Comparison of ENCODE assay signal across 8 cellular contexts in the genomic region with DNA sequence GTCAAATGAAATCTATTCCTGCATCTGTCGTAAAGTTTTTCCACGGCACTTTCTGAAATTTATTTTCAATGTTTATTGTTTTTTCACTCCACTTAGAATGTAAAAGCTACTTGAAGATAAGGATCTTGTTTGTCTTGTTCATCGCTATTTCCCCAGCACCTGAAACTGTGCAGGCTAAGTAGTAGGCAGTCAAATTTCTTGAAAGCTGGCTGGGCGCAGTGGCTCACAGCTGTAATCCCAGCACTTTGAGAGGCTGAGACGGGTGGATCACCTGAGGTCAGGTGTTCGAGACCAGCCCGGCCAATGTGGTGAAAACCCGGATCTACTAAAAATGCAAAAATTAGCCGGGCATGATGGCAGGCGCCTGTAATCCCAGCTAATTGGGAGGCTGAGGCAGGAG.
DNase-seq lines count a peak whose midpoint lies in the region; ATAC-seq and TF ChIP-seq lines count a peak whose summit lies in the region.
"Not testable (repeated sequence)": the region's sequence is repeated elsewhere in the genome, so short reads cannot be mapped to it uniquely, and the experiment has no call there.

No MANE protein-coding gene starts in this region.

- TF ChIP-seq CTCF in PC-3 (conservative IDR thresholded peaks at IDR 0.05; ENCODE audit: low read depth, low read length); glutamatergic neuron (IDR thresholded peaks at IDR 0.05; ENCODE audit: partially characterized antibody, unreplicated experiment): not testable (repeated sequence)

- not testable (repeated sequence) for DNase-seq in CD4-positive, alpha-beta memory T cell; PC-3; T-helper 2 cell treated with Interferon-gamma antibody and Interleukin-4, amounts not matched to agents 5 μg/mL and 100 μg/mL, for 36 hours (ENCODE audit: low spot score); activated CD4-positive, alpha-beta memory T cell treated with anti-CD3 and anti-CD28 coated beads, Interleukin-2, amount 10 ng/mL, durations not matched to agents 7 days and 5 days; glutamatergic neuron; naive thymus-derived CD8-positive, alpha-beta T cell

- H3K4me1 Mint-ChIP-seq in CD4-positive, alpha-beta memory T cell; T-helper 2 cell treated with Interferon-gamma antibody and Interleukin-4, amounts not matched to agents 5 μg/mL and 100 μg/mL, for 36 hours (ENCODE audit: low read depth); activated CD4-positive, alpha-beta memory T cell treated with anti-CD3 and anti-CD28 coated beads, Interleukin-2, amount 10 ng/mL, durations not matched to agents 7 days and 5 days; activated naive CD4-positive, alpha-beta T cell treated with anti-CD3 and anti-CD28 coated beads, Interleukin-2, amount 50 U/mL, for 24 hours; glutamatergic neuron (ENCODE audit: low read depth, unreplicated experiment); naive thymus-derived CD8-positive, alpha-beta T cell; stimulated activated naive CD8-positive, alpha-beta T cell treated with anti-CD3 and anti-CD28 coated beads, Interleukin-15, Interleukin-2, amounts not matched to agents 100 ng/mL and 50 ng/mL, for 24 hours (ENCODE audit: low read depth): not testable (repeated sequence)

- not testable (repeated sequence) for H3K9me3 ChIP-seq in CD4-positive, alpha-beta memory T cell (ENCODE audit: control insufficient read depth in 1 of 2, low read length in 2 of 2); PC-3 (ENCODE audit: low read length)

- H3F3A ChIP-seq in PC-3 (ENCODE audit: low read length, unreplicated experiment), result not testable (repeated sequence)

- H4K20me1 ChIP-seq in PC-3 (ENCODE audit: low read length), result not testable (repeated sequence)

- not testable (repeated sequence) for H3K36me3 ChIP-seq in CD4-positive, alpha-beta memory T cell (ENCODE audit: insufficient read depth, low read length); PC-3 (ENCODE audit: low read depth, low read length)

- BruUV-seq in PC-3 (replicated peaks; lab: Mats Ljungman, UMichigan), result not testable (repeated sequence)

- not testable (repeated sequence) for H3K4me3 ChIP-seq in CD4-positive, alpha-beta memory T cell (ENCODE audit: low read length in 2 of 2); PC-3 (ENCODE audit: low read length)

- H3K4me2 ChIP-seq in PC-3 (ENCODE audit: low read length), result peak overlapping the region; percentile 21; the same call in 1 of the 2 replicates

- not testable (repeated sequence) for H3K4me1 ChIP-seq in CD4-positive, alpha-beta memory T cell (ENCODE audit: insufficient read depth, low read length); PC-3 (ENCODE audit: insufficient read depth, low read length)

- intact Hi-C loops in CD4-positive, alpha-beta memory T cell (cut with micrococcal nuclease); PC-3 (cut with micrococcal nuclease): not testable (repeated sequence)

- not testable (repeated sequence) for H3K27ac Mint-ChIP-seq in CD4-positive, alpha-beta memory T cell; T-helper 2 cell treated with Interferon-gamma antibody and Interleukin-4, amounts not matched to agents 5 μg/mL and 100 μg/mL, for 36 hours; activated CD4-positive, alpha-beta memory T cell treated with anti-CD3 and anti-CD28 coated beads, Interleukin-2, amount 10 ng/mL, durations not matched to agents 7 days and 5 days; activated naive CD4-positive, alpha-beta T cell treated with anti-CD3 and anti-CD28 coated beads, Interleukin-2, amount 50 U/mL, for 24 hours; glutamatergic neuron (ENCODE audit: unreplicated experiment); naive thymus-derived CD8-positive, alpha-beta T cell; stimulated activated naive CD8-positive, alpha-beta T cell treated with anti-CD3 and anti-CD28 coated beads, Interleukin-15, Interleukin-2, amounts not matched to agents 100 ng/mL and 50 ng/mL, for 24 hours

- H3K79me2 ChIP-seq in PC-3 (ENCODE audit: low read length), result not testable (repeated sequence)

- POLR2A ChIA-PET in CD4-positive, alpha-beta memory T cell (lab: Charles Lee; ENCODE audit: partially characterized antibody); PC-3 (lab: Charles Lee; ENCODE audit: unreplicated experiment); activated CD4-positive, alpha-beta memory T cell treated with anti-CD3 and anti-CD28 coated beads, Interleukin-2, amount 10 ng/mL, durations not matched to agents 7 days and 5 days (lab: Charles Lee); naive thymus-derived CD8-positive, alpha-beta T cell (lab: Charles Lee): not testable (repeated sequence)

- H3K9ac ChIP-seq in PC-3 (ENCODE audit: low read length), result not testable (repeated sequence)

- ATAC-seq in PC-3; naive thymus-derived CD8-positive, alpha-beta T cell: not testable (repeated sequence)

- not testable (repeated sequence) for H3K27me3 ChIP-seq in CD4-positive, alpha-beta memory T cell (ENCODE audit: insufficient read depth, low read length); PC-3 (ENCODE audit: low read length)

- not testable (repeated sequence) for H3K27me3 Mint-ChIP-seq in CD4-positive, alpha-beta memory T cell; T-helper 2 cell treated with Interferon-gamma antibody and Interleukin-4, amounts not matched to agents 5 μg/mL and 100 μg/mL, for 36 hours (ENCODE audit: low read depth); activated CD4-positive, alpha-beta memory T cell treated with anti-CD3 and anti-CD28 coated beads, Interleukin-2, amount 10 ng/mL, durations not matched to agents 7 days and 5 days; activated naive CD4-positive, alpha-beta T cell treated with anti-CD3 and anti-CD28 coated beads, Interleukin-2, amount 50 U/mL, for 24 hours; glutamatergic neuron (ENCODE audit: unreplicated experiment); naive thymus-derived CD8-positive, alpha-beta T cell; stimulated activated naive CD8-positive, alpha-beta T cell treated with anti-CD3 and anti-CD28 coated beads, Interleukin-15, Interleukin-2, amounts not matched to agents 100 ng/mL and 50 ng/mL, for 24 hours

- not testable (repeated sequence) for H3K27ac ChIP-seq in CD4-positive, alpha-beta memory T cell (ENCODE audit: low read depth, low read length); PC-3 (ENCODE audit: low read length)

- not testable (repeated sequence) for H3K9me2 ChIP-seq in PC-3 (replicated peaks; ENCODE audit: low read length)

- not testable (repeated sequence) for H3K9me3 Mint-ChIP-seq in CD4-positive, alpha-beta memory T cell; T-helper 2 cell treated with Interferon-gamma antibody and Interleukin-4, amounts not matched to agents 5 μg/mL and 100 μg/mL, for 36 hours; activated CD4-positive, alpha-beta memory T cell treated with anti-CD3 and anti-CD28 coated beads, Interleukin-2, amount 10 ng/mL, durations not matched to agents 7 days and 5 days; activated naive CD4-positive, alpha-beta T cell treated with anti-CD3 and anti-CD28 coated beads, Interleukin-2, amount 50 U/mL, for 24 hours; glutamatergic neuron (ENCODE audit: unreplicated experiment); naive thymus-derived CD8-positive, alpha-beta T cell; stimulated activated naive CD8-positive, alpha-beta T cell treated with anti-CD3 and anti-CD28 coated beads, Interleukin-15, Interleukin-2, amounts not matched to agents 100 ng/mL and 50 ng/mL, for 24 hours

- not testable (repeated sequence) for H3K36me3 Mint-ChIP-seq in CD4-positive, alpha-beta memory T cell; T-helper 2 cell treated with Interferon-gamma antibody and Interleukin-4, amounts not matched to agents 5 μg/mL and 100 μg/mL, for 36 hours (ENCODE audit: low read depth); activated CD4-positive, alpha-beta memory T cell treated with anti-CD3 and anti-CD28 coated beads, Interleukin-2, amount 10 ng/mL, durations not matched to agents 7 days and 5 days (ENCODE audit: low read depth); activated naive CD4-positive, alpha-beta T cell treated with anti-CD3 and anti-CD28 coated beads, Interleukin-2, amount 50 U/mL, for 24 hours; glutamatergic neuron (ENCODE audit: unreplicated experiment); naive thymus-derived CD8-positive, alpha-beta T cell; stimulated activated naive CD8-positive, alpha-beta T cell treated with anti-CD3 and anti-CD28 coated beads, Interleukin-15, Interleukin-2, amounts not matched to agents 100 ng/mL and 50 ng/mL, for 24 hours (ENCODE audit: low read depth)

- H2AFZ ChIP-seq in PC-3 (ENCODE audit: low read length), result peak overlapping the region; percentile 57; the same call in 1 of the 2 replicates

- peak overlapping the region in 6 of 8 donors; percentile 15 to 58 (median 43) for H3K4me3 Mint-ChIP-seq in CD4-positive, alpha-beta memory T cell
- H3K4me3 Mint-ChIP-seq in T-helper 2 cell treated with Interferon-gamma antibody and Interleukin-4, amounts not matched to agents 5 μg/mL and 100 μg/mL, for 36 hours, result peak overlapping the region; percentile 10
- H3K4me3 Mint-ChIP-seq in activated CD4-positive, alpha-beta memory T cell treated with anti-CD3 and anti-CD28 coated beads, Interleukin-2, amount 10 ng/mL, durations not matched to agents 7 days and 5 days, result peak overlapping the region; percentile 32
- H3K4me3 Mint-ChIP-seq in activated naive CD4-positive, alpha-beta T cell treated with anti-CD3 and anti-CD28 coated beads, Interleukin-2, amount 50 U/mL, for 24 hours, result peak overlapping the region; percentile 54
- H3K4me3 Mint-ChIP-seq in glutamatergic neuron (ENCODE audit: unreplicated experiment), result peak overlapping the region; percentile 55
- peak overlapping the region in 9 of 10 donors; percentile 22 to 62 (median 38) for H3K4me3 Mint-ChIP-seq in naive thymus-derived CD8-positive, alpha-beta T cell
- H3K4me3 Mint-ChIP-seq in stimulated activated naive CD8-positive, alpha-beta T cell treated with anti-CD3 and anti-CD28 coated beads, Interleukin-15, Interleukin-2, amounts not matched to agents 100 ng/mL and 50 ng/mL, for 24 hours, result peak overlapping the region; percentile 43

- CTCF ChIA-PET in CD4-positive, alpha-beta memory T cell (lab: Charles Lee; ENCODE audit: partially characterized antibody); PC-3 (lab: Charles Lee); activated CD4-positive, alpha-beta memory T cell treated with anti-CD3 and anti-CD28 coated beads, Interleukin-2, amount 10 ng/mL, durations not matched to agents 7 days and 5 days (lab: Charles Lee): not testable (repeated sequence)
